19 cellular contexts compared by ENCODE assay signal in genomic region chr19:15794279-15794678, GRCh38. TPM values are rescaled to one million over a fixed set of nuclear protein-coding genes. Genes with fewer than 3 reads are reported as not detected.
"Had no signal": no experiment of that assay in that cellular context is flagged by ENCODE, and none has a peak within 500 bp of the region (broad histone marks: within the 10 kb centered on the region; RNA-seq: fewer than 3 reads in every experiment).

No MANE protein-coding gene starts in this region.

RNA-seq across cellular contexts. Expression of gene OR10H5, which starts 6.8 kb away (rescaled TPM):
- total RNA-seq: activated naive CD4-positive, alpha-beta T cell treated with anti-CD3 and anti-CD28 coated beads for 36 hours; activated naive CD4-positive, alpha-beta T cell treated with anti-CD3 and anti-CD28 coated beads, Interleukin-2, amount 50 U/mL, for 72 hours; activated naive CD8-positive, alpha-beta T cell treated with anti-CD3 and anti-CD28 coated beads for 36 hours; activated naive CD8-positive, alpha-beta T cell treated with anti-CD3 and anti-CD28 coated beads, Interleukin-2, amount 10 ng/mL, durations not matched to agents 7 days and 5 days; activated T-cell treated with anti-CD3 and anti-CD28 coated beads, Interleukin-2, amount 50 U/mL, for 4 hours; activated T-cell treated with anti-CD3 and anti-CD28 coated beads, Interleukin-2, amount 50 U/mL, for 72 hours; activated T-helper 1 cell treated with anti-CD3 and anti-CD28 coated beads, Interleukin-12 subunit alpha, Interleukin-12 subunit beta, Interleukin-2, Interleukin-4 antibody, amounts not matched to agents 30 ng/mL and 10 ng/mL and 1 ng/mL, durations not matched to agents 14 hours and 24 hours and 36 hours; activated T-helper 17 cell treated with anti-CD3 and anti-CD28 coated beads, Interleukin-2, amount 50 U/mL, for 72 hours; activated T-helper 2 cell treated with anti-CD3 and anti-CD28 coated beads, Interferon-gamma antibody, Interleukin-2, Interleukin-4, amounts not matched to agents 10 μg/mL and 5 μg/mL and 100 μg/mL, durations not matched to agents 14 hours and 24 hours and 36 hours; adrenal gland; aorta; ascending aorta; body of pancreas; breast epithelium; bronchial epithelial cell; cardiac muscle cell; cardiac septum; cerebellum; chondrocyte had no signal

RNA-seq across cellular contexts. Expression of gene OR10H1, which starts 21.2 kb away (rescaled TPM):
- total RNA-seq: activated naive CD4-positive, alpha-beta T cell treated with anti-CD3 and anti-CD28 coated beads for 36 hours; activated naive CD8-positive, alpha-beta T cell treated with anti-CD3 and anti-CD28 coated beads for 36 hours; activated naive CD8-positive, alpha-beta T cell treated with anti-CD3 and anti-CD28 coated beads, Interleukin-2, amount 10 ng/mL, durations not matched to agents 7 days and 5 days; activated T-helper 1 cell treated with anti-CD3 and anti-CD28 coated beads, Interleukin-12 subunit alpha, Interleukin-12 subunit beta, Interleukin-2, Interleukin-4 antibody, amounts not matched to agents 30 ng/mL and 10 ng/mL and 1 ng/mL, durations not matched to agents 14 hours and 24 hours and 36 hours; activated T-helper 17 cell treated with anti-CD3 and anti-CD28 coated beads, Interleukin-2, amount 50 U/mL, for 72 hours; activated T-helper 2 cell treated with anti-CD3 and anti-CD28 coated beads, Interferon-gamma antibody, Interleukin-2, Interleukin-4, amounts not matched to agents 10 μg/mL and 5 μg/mL and 100 μg/mL, durations not matched to agents 14 hours and 24 hours and 36 hours; adrenal gland; ascending aorta; body of pancreas; breast epithelium; bronchial epithelial cell; cardiac muscle cell; cardiac septum; cerebellum; chondrocyte had no signal

RNA-seq across cellular contexts. Expression of gene OR10H3, which starts 56.5 kb away (rescaled TPM):
- total RNA-seq: activated naive CD4-positive, alpha-beta T cell treated with anti-CD3 and anti-CD28 coated beads for 36 hours; activated naive CD4-positive, alpha-beta T cell treated with anti-CD3 and anti-CD28 coated beads, Interleukin-2, amount 50 U/mL, for 72 hours; activated naive CD8-positive, alpha-beta T cell treated with anti-CD3 and anti-CD28 coated beads for 36 hours; activated naive CD8-positive, alpha-beta T cell treated with anti-CD3 and anti-CD28 coated beads, Interleukin-2, amount 10 ng/mL, durations not matched to agents 7 days and 5 days; activated T-cell treated with anti-CD3 and anti-CD28 coated beads, Interleukin-2, amount 50 U/mL, for 4 hours; activated T-cell treated with anti-CD3 and anti-CD28 coated beads, Interleukin-2, amount 50 U/mL, for 72 hours; activated T-helper 1 cell treated with anti-CD3 and anti-CD28 coated beads, Interleukin-12 subunit alpha, Interleukin-12 subunit beta, Interleukin-2, Interleukin-4 antibody, amounts not matched to agents 30 ng/mL and 10 ng/mL and 1 ng/mL, durations not matched to agents 14 hours and 24 hours and 36 hours; activated T-helper 17 cell treated with anti-CD3 and anti-CD28 coated beads, Interleukin-2, amount 50 U/mL, for 72 hours; activated T-helper 2 cell treated with anti-CD3 and anti-CD28 coated beads, Interferon-gamma antibody, Interleukin-2, Interleukin-4, amounts not matched to agents 10 μg/mL and 5 μg/mL and 100 μg/mL, durations not matched to agents 14 hours and 24 hours and 36 hours; adrenal gland; aorta; ascending aorta; body of pancreas; breast epithelium; bronchial epithelial cell; cardiac muscle cell; cardiac septum; cerebellum; chondrocyte had no signal
